ENCODE assay signal across 8 cellular contexts in genomic region chr15:40421246-40422157, GRCh38. TPM values are rescaled to one million over a fixed set of nuclear protein-coding genes. Genes with fewer than 3 reads are reported as not detected.
DNase-seq lines count a peak whose midpoint lies in the region; ATAC-seq and TF ChIP-seq lines count a peak whose summit lies in the region.

No MANE protein-coding gene starts in this region.

- H3K27me3 ChIP-seq in left lung, result no peaks in the 10 kb centered on the region

- H3K9me3 ChIP-seq in left lung, result no peaks in the 10 kb centered on the region

- H3K36me3 ChIP-seq in left lung, result peaks cover 0 to 18% of the 10 kb centered on the region in 2 donors

- H3K4me1 ChIP-seq in left lung, result peaks cover 0 to 22% of the 10 kb centered on the region in 2 donors

- no peak overlapping the region for H3K4me3 ChIP-seq in left lung

- peak; percentile 89 to 94 for TF ChIP-seq CTCF in left lung (IDR thresholded peaks at IDR 0.05)

- peak; percentile 84 for ATAC-seq in GM21786 (IDR thresholded peaks at IDR 0.05; ENCODE audit: unreplicated experiment)
- peak; percentile 97 for ATAC-seq in left lung

- intact Hi-C loops in left lung (cut with DNase I), result loop anchor here in 1 of 2 donors (10.0 kb wide), 1 partner anchor 137 kb away; the partner anchor contains the start of gene ANKRD63

- DNase-seq in DMS 273 treated with DMSO at 0.1 percent for 48 hours (lab: John Stamatoyannopoulos, UW) (peak; percentile 60), NCI-H2171 (lab: John Stamatoyannopoulos, UW) (peak; percentile 79), cerebellum (ENCODE audit: low spot score) (peak; percentile 87), left lung (peak; percentile 85 to 98), RKO (ENCODE audit: low spot score) (no peak)
- DNase-seq in activated CD4-positive, alpha-beta T cell treated with anti-CD3 and anti-CD28 coated beads for 24 hours (ENCODE audit: low read depth in 2 of 2), result peak; percentile 70 to 82
- DNase-seq in stimulated activated CD4-positive, alpha-beta T cell treated with anti-CD3 and anti-CD28 coated beads, Interleukin-4, amount 100 ng/mL, for 48 hours (ENCODE audit: low read depth in 2 of 2), result peak; percentile 79 to 88

- no peak overlapping the region for H3K27ac ChIP-seq in left lung

RNA-seq across cellular contexts. Expression of gene IVD, which starts 15.9 kb away (rescaled TPM):
- total RNA-seq in cerebellum, result 37.3 TPM
- total RNA-seq in left lung, result 100 to 1,000 TPM in 1 of 2 donors, 10 to 100 TPM in 1; 61.9 to 104 TPM

RNA-seq across cellular contexts. Expression of gene BAHD1, which starts 19.3 kb away (rescaled TPM):
- 6.3 TPM for total RNA-seq in cerebellum
- total RNA-seq in left lung, result 10 to 100 TPM; 23.7 to 27.2 TPM

RNA-seq across cellular contexts. Expression of gene KNSTRN, which starts 39.0 kb away (rescaled TPM):
- total RNA-seq in cerebellum, result 27.2 TPM
- 10 to 100 TPM; 14.2 to 32.2 TPM for total RNA-seq in left lung

RNA-seq across cellular contexts. Expression of gene CHST14, which starts 49.3 kb away (rescaled TPM):
- total RNA-seq in cerebellum (3.8 TPM), left lung (10 to 100 TPM; 15.1 to 20.2 TPM)
